Comparison of ENCODE assay signal across 20 cellular contexts in the genomic region with DNA sequence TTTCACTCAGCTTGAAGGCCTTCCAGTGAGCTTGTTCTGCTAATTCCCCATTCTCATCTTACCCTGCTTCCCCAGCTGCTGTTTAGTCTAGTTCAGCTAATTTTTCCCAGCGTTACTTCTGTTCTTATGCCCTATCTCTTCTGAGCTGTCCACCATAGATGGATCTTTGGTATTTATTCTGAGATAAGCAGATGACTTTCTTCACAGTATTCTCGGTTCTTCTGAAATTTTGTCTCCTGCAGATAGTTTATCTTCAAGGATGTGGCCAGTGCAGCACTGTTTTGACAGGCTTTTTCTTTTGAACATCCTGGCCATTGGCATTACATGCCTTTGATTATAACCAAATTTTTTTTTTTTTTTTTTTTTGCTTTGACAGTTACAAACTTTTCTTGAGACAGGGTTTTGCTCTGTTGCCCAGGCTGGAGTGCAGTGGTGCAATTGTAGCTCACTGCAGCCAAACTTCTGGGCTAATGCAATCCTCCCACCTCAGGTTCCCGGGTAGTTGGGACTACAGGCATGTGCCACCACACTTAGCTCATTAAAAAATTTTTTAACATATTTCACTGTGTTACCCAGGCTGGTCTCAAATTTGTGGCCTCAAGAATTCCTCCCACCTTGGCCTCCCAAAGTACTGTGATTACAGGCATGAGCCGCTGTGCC.
DNase-seq lines count a peak whose midpoint lies in the region; ATAC-seq and TF ChIP-seq lines count a peak whose summit lies in the region.
"Had no signal": no experiment of that assay in that cellular context is flagged by ENCODE, and none has a peak within 500 bp of the region (broad histone marks: within the 10 kb centered on the region; RNA-seq: fewer than 3 reads in every experiment).

No MANE protein-coding gene starts in this region.

- POLR2A ChIA-PET in PC-3 (lab: Charles Lee; ENCODE audit: unreplicated experiment), result no interaction called here

- H3K9me3 ChIP-seq in PC-3 (ENCODE audit: low read length), result no peaks in the 10 kb centered on the region
- no peaks in the 10 kb centered on the region for H3K9me3 ChIP-seq in body of pancreas
- H3K9me3 ChIP-seq in lower lobe of right lung, result no peaks in the 10 kb centered on the region
- no peaks in the 10 kb centered on the region for H3K9me3 ChIP-seq in subcutaneous abdominal adipose tissue (ENCODE audit: control insufficient read depth in 5 of 5, low read length in 5 of 5)
- H3K9me3 ChIP-seq: prostate gland had no signal

- H3K4me1 ChIP-seq in PC-3 (ENCODE audit: insufficient read depth, low read length) (peaks cover 31% of the 10 kb centered on the region), body of pancreas (peaks cover 81% of the 10 kb centered on the region), lower lobe of right lung (peaks cover 78% of the 10 kb centered on the region), subcutaneous abdominal adipose tissue (ENCODE audit: control insufficient read depth in 5 of 5, insufficient read depth in 5 of 5, low read length in 5 of 5) (peaks cover 5 to 54% (median 47%) of the 10 kb centered on the region in 5 donors)

- intact Hi-C loops in PC-3 (cut with micrococcal nuclease) (no loop called here), body of pancreas (cut with DNase I) (no loop called here), lower lobe of right lung (cut with DNase I) (no loop called here)

- no peak for TF ChIP-seq POLR2A in body of pancreas (IDR thresholded peaks at IDR 0.05)

- no peak overlapping the region for H2AFZ ChIP-seq in PC-3 (ENCODE audit: low read length)

- DNase-seq in PC-3 (no peak), body of pancreas (no peak), lower lobe of right lung (no peak), NCI-H1436 treated with DMSO at 0.1 percent for 48 hours (lab: John Stamatoyannopoulos, UW) (no peak), NCI-H1694 (lab: John Stamatoyannopoulos, UW) (no peak), D341Med (ENCODE audit: low spot score) (no peak)
- DNase-seq: activated CD4-positive, alpha-beta T cell treated with anti-CD3 and anti-CD28 coated beads, Interleukin-2, amount 10 ng/mL, durations not matched to agents 7 days and 5 days; CD4-positive, alpha-beta memory T cell; H9; hypothalamus; NCI-H1092 treated with DMSO at 0.1 percent for 48 hours; NCI-H2081 treated with DMSO at 0.1 percent for 48 hours; NCI-H510A; stimulated activated CD4-positive, alpha-beta T cell treated with anti-CD3 and anti-CD28 coated beads, Interleukin-2, amount 100 ng/mL, for 24 hours; stimulated activated naive B cell treated with anti-CD40 and anti-IgM and Interleukin-4, amounts not matched to agents 10 μg/mL and 1 μg/mL and 100 μg/mL, for 72 hours had no signal

- 38 to 46% methylated on average over 4 of the region's 4 CpGs for WGBS in body of pancreas, 2 donors

- no peaks in the 10 kb centered on the region for H3F3A ChIP-seq in PC-3 (ENCODE audit: low read length, unreplicated experiment)

- H3K4me3 ChIP-seq in PC-3 (ENCODE audit: low read length) (no peak overlapping the region), body of pancreas (no peak overlapping the region), lower lobe of right lung (no peak overlapping the region), subcutaneous abdominal adipose tissue (ENCODE audit: low read depth in 1 of 5, low read length in 5 of 5) (no peak overlapping the region)
- H3K4me3 ChIP-seq: coronary artery, prostate gland had no signal

- no peaks in the 10 kb centered on the region for H3K27me3 ChIP-seq in PC-3 (ENCODE audit: low read length)
- no peaks in the 10 kb centered on the region for H3K27me3 ChIP-seq in body of pancreas
- H3K27me3 ChIP-seq in lower lobe of right lung (ENCODE audit: low read depth), result no peaks in the 10 kb centered on the region
- H3K27me3 ChIP-seq in subcutaneous abdominal adipose tissue (ENCODE audit: control insufficient read depth in 5 of 5, insufficient read depth in 4 of 5, low read length in 5 of 5), result no peaks in the 10 kb centered on the region

- H3K9me2 ChIP-seq in PC-3 (replicated peaks; ENCODE audit: low read length), result no peaks in the 10 kb centered on the region

- TSS peak; percentile 3 for BruUV-seq in PC-3 (replicated peaks; lab: Mats Ljungman, UMichigan)

- no peak overlapping the region for H3K27ac ChIP-seq in PC-3 (ENCODE audit: low read length)
- H3K27ac ChIP-seq in body of pancreas, result peak overlapping the region in 3 of 4 donors; percentile 65 to 82 (median 71)
- peak overlapping the region; percentile 47 for H3K27ac ChIP-seq in lower lobe of right lung
- H3K27ac ChIP-seq in subcutaneous abdominal adipose tissue (ENCODE audit: low read depth, low read length), result peak overlapping the region; percentile 48
- H3K27ac ChIP-seq: coronary artery, prostate gland had no signal

- TF ChIP-seq CTCF in PC-3 (conservative IDR thresholded peaks at IDR 0.05; ENCODE audit: low read depth, low read length) (no peak), body of pancreas (IDR thresholded peaks at IDR 0.05) (no peak), lower lobe of right lung (IDR thresholded peaks at IDR 0.05) (no peak)

- ATAC-seq in PC-3 (no peak), body of pancreas (no peak), lower lobe of right lung (no peak), GM18858 (IDR thresholded peaks at IDR 0.05; ENCODE audit: unreplicated experiment) (no peak)
- ATAC-seq: activated T-helper 17 cell treated with anti-CD3 and anti-CD28 coated beads, Interleukin-2, amount 50 U/mL, for 72 hours; stimulated activated naive B cell treated with anti-CD40 and anti-IgM and Interleukin-4, amounts not matched to agents 10 μg/mL and 1 μg/mL and 100 μg/mL, for 72 hours had no signal

- no peak overlapping the region for H3K4me2 ChIP-seq in PC-3 (ENCODE audit: low read length)

- H3K9ac ChIP-seq in PC-3 (ENCODE audit: low read length) (no peak overlapping the region), subcutaneous abdominal adipose tissue (ENCODE audit: low read length in 5 of 5) (no peak overlapping the region)

- H3K79me2 ChIP-seq in PC-3 (ENCODE audit: low read length), result no peaks in the 10 kb centered on the region

- CTCF ChIA-PET in PC-3 (lab: Charles Lee), result no interaction called here

- H4K20me1 ChIP-seq in PC-3 (ENCODE audit: low read length), result no peaks in the 10 kb centered on the region

- H3K36me3 ChIP-seq in PC-3 (ENCODE audit: low read depth, low read length), result peaks cover 8% of the 10 kb centered on the region
- no peaks in the 10 kb centered on the region for H3K36me3 ChIP-seq in body of pancreas (replicated peaks in 1 of 2; ENCODE audit: insufficient read depth in 1 of 2, low read depth in 2 of 2)
- peaks cover 18% of the 10 kb centered on the region for H3K36me3 ChIP-seq in lower lobe of right lung
- peaks cover 0 to 7% (median 2%) of the 10 kb centered on the region in 5 donors for H3K36me3 ChIP-seq in subcutaneous abdominal adipose tissue (ENCODE audit: control insufficient read depth in 5 of 5, insufficient read depth in 5 of 5, low read length in 5 of 5)
- H3K36me3 ChIP-seq: prostate gland had no signal
